23 cellular contexts compared by ENCODE assay signal in the genomic region with DNA sequence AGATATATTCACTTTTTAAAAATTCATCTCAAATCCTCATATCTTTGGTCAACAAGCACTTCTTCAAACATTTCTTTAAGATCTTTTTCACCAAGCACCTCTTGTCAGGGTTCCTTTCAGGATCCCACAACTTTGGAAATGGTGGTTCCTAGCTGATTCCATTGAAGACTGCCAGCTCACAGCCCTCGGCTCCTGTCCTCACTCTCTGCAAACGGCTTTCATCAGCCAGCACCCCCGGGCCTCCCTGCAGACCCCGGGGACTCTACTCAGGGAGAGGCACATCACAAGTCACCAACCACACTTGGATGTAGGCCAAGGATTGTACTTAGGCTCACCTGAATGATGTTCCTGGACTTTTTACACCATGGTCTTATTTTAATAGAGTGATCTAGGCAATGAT. TPM values are rescaled to one million over a fixed set of nuclear protein-coding genes. Genes with fewer than 3 reads are reported as not detected.
"Had no signal": no experiment of that assay in that cellular context is flagged by ENCODE, and none has a peak within 500 bp of the region (broad histone marks: within the 10 kb centered on the region; RNA-seq: fewer than 3 reads in every experiment).

No MANE protein-coding gene starts in this region.

- H3K27ac ChIP-seq: neural progenitor cell, neutrophil, ovary, tibial nerve, uterus had no signal

- H3K27ac Mint-ChIP-seq: nephron; neural progenitor cell; stimulated activated memory B cell treated with anti-CD40 and anti-IgM and Interleukin-4, amounts not matched to agents 10 μg/mL and 1 μg/mL and 100 μg/mL, for 72 hours; type B pancreatic cell had no signal

- H3K27me3 Mint-ChIP-seq: naive thymus-derived CD8-positive, alpha-beta T cell; stimulated activated memory B cell treated with anti-CD40 and anti-IgM and Interleukin-4, amounts not matched to agents 10 μg/mL and 1 μg/mL and 100 μg/mL, for 72 hours; stimulated activated naive CD8-positive, alpha-beta T cell treated with anti-CD3 and anti-CD28 coated beads, Interleukin-15, amount 100 ng/mL, for 72 hours; type B pancreatic cell had no signal

- H3K36me3 Mint-ChIP-seq: naive thymus-derived CD8-positive, alpha-beta T cell; neural progenitor cell; stimulated activated memory B cell treated with anti-CD40 and anti-IgM and Interleukin-4, amounts not matched to agents 10 μg/mL and 1 μg/mL and 100 μg/mL, for 72 hours; type B pancreatic cell had no signal

- H3K4me1 Mint-ChIP-seq: nephron; stimulated activated memory B cell treated with anti-CD40 and anti-IgM and Interleukin-4, amounts not matched to agents 10 μg/mL and 1 μg/mL and 100 μg/mL, for 72 hours had no signal

- H3K4me3 Mint-ChIP-seq: immature natural killer cell; naive thymus-derived CD8-positive, alpha-beta T cell; nephron; neural progenitor cell; stimulated activated memory B cell treated with anti-CD40 and anti-IgM and Interleukin-4, amounts not matched to agents 10 μg/mL and 1 μg/mL and 100 μg/mL, for 72 hours; stimulated activated naive CD8-positive, alpha-beta T cell treated with anti-CD3 and anti-CD28 coated beads, Interleukin-15, amount 100 ng/mL, for 72 hours; type B pancreatic cell had no signal

- ATAC-seq: naive thymus-derived CD8-positive, alpha-beta T cell; right cardiac atrium; stimulated activated memory B cell treated with anti-CD40 and anti-IgM and Interleukin-4, amounts not matched to agents 10 μg/mL and 1 μg/mL and 100 μg/mL, for 72 hours; stimulated activated naive CD8-positive, alpha-beta T cell treated with anti-CD3 and anti-CD28 coated beads, Interleukin-15, amount 100 ng/mL, for 72 hours had no signal

- DNase-seq: immature natural killer cell; kidney; left ventricle myocardium inferior; mesenchymal stem cell; naive thymus-derived CD8-positive, alpha-beta T cell; occipital lobe; ovary; retina; right cardiac atrium; sigmoid colon; small intestine; spleen; stimulated activated CD4-positive, alpha-beta T cell treated with anti-CD3 and anti-CD28 coated beads, Interleukin-4, amount 100 ng/mL, for 24 hours; stimulated activated naive CD4-positive, alpha-beta T cell treated with Interleukin-2 at 50 U/mL for 16 hours; stimulated activated naive CD8-positive, alpha-beta T cell treated with anti-CD3 and anti-CD28 coated beads, Interleukin-15, amount 100 ng/mL, for 72 hours; uterus had no signal

- H3K9me3 Mint-ChIP-seq: immature natural killer cell; nephron; neural progenitor cell; stimulated activated memory B cell treated with anti-CD40 and anti-IgM and Interleukin-4, amounts not matched to agents 10 μg/mL and 1 μg/mL and 100 μg/mL, for 72 hours; stimulated activated naive CD8-positive, alpha-beta T cell treated with anti-CD3 and anti-CD28 coated beads, Interleukin-15, amount 100 ng/mL, for 72 hours; type B pancreatic cell had no signal

RNA-seq across cellular contexts. Expression of a gene that starts 40.7 kb away (rescaled TPM):
- total RNA-seq: lung microvascular endothelial cell had no signal
